In genomic region chr5:178117911-178118310, GRCh38 we compare ENCODE assay signal across 23 cellular contexts. TPM values are rescaled to one million over a fixed set of nuclear protein-coding genes. Genes with fewer than 3 reads are reported as not detected.
DNase-seq lines count a peak whose midpoint lies in the region; ATAC-seq, FAIRE-seq and TF ChIP-seq lines count a peak whose summit lies in the region.
"Had no signal": no experiment of that assay in that cellular context is flagged by ENCODE, and none has a peak within 500 bp of the region (broad histone marks: within the 10 kb centered on the region; RNA-seq: fewer than 3 reads in every experiment).

No MANE protein-coding gene starts in this region.

- H3K9me3 ChIP-seq in spleen, result no peaks in the 10 kb centered on the region
- H3K9me3 ChIP-seq: breast epithelium, thyroid gland had no signal

- H3K27me3 Mint-ChIP-seq in endothelial cell (ENCODE audit: unreplicated experiment), result peaks cover 21% of the 10 kb centered on the region
- no peaks in the 10 kb centered on the region for H3K27me3 Mint-ChIP-seq in activated T-cell treated with anti-CD3 and anti-CD28 coated beads, Interleukin-2, amount 50 U/mL, for 24 hours

- H3K36me3 Mint-ChIP-seq in endothelial cell (ENCODE audit: low read depth, unreplicated experiment), result peaks cover 13% of the 10 kb centered on the region
- H3K36me3 Mint-ChIP-seq in activated T-cell treated with anti-CD3 and anti-CD28 coated beads, Interleukin-2, amount 50 U/mL, for 24 hours (ENCODE audit: low read depth), result peaks cover 23% of the 10 kb centered on the region

- no peak for TF ChIP-seq CTCF in endothelial cell (IDR thresholded peaks at IDR 0.05; ENCODE audit: unreplicated experiment)
- no peak for TF ChIP-seq CTCF in spleen (IDR thresholded peaks at IDR 0.05 in 8 of 11, conservative IDR thresholded peaks at IDR 0.05 in 3 of 11)

- H3K27ac Mint-ChIP-seq in endothelial cell (ENCODE audit: unreplicated experiment), result peak overlapping the region; percentile 94
- H3K27ac Mint-ChIP-seq in activated T-cell treated with anti-CD3 and anti-CD28 coated beads, Interleukin-2, amount 50 U/mL, for 24 hours, result no peak overlapping the region

- H3K4me1 ChIP-seq in spleen, result peaks cover 63 to 98% (median 94%) of the 10 kb centered on the region in 6 donors

- no peaks in the 10 kb centered on the region for H3K9me3 Mint-ChIP-seq in endothelial cell (ENCODE audit: unreplicated experiment)
- no peaks in the 10 kb centered on the region for H3K9me3 Mint-ChIP-seq in activated T-cell treated with anti-CD3 and anti-CD28 coated beads, Interleukin-2, amount 50 U/mL, for 24 hours

- H3K4me1 Mint-ChIP-seq in endothelial cell (ENCODE audit: unreplicated experiment), result peaks cover 45% of the 10 kb centered on the region
- peaks cover 52% of the 10 kb centered on the region for H3K4me1 Mint-ChIP-seq in activated T-cell treated with anti-CD3 and anti-CD28 coated beads, Interleukin-2, amount 50 U/mL, for 24 hours (ENCODE audit: low read depth)

- peak overlapping the region in 5 of 8 donors; percentile 20 to 85 (median 68) for H3K27ac ChIP-seq in spleen
- H3K27ac ChIP-seq: GM23248, hepatocyte, thyroid gland had no signal

- ATAC-seq in HG03175 (IDR thresholded peaks at IDR 0.05; ENCODE audit: unreplicated experiment) (no peak), SK-N-SH treated with all-trans-retinoic acid at 6 μM for 48 hours (no peak), HG03280 (IDR thresholded peaks at IDR 0.05; ENCODE audit: unreplicated experiment) (no peak)

- intact Hi-C loops in spleen (cut with DNase I; ENCODE audit: low total_unique reads), result no loop called here

- FAIRE-seq in GM12892 (lab: Jason Lieb, UNC), result peak; percentile 60

- DNase-seq in GM12892 (ENCODE audit: insufficient read length) (no peak), NAMALWA (ENCODE audit: low spot score) (peak; percentile 84), endothelial cell (ENCODE audit: low spot score) (no peak), spleen (no peak)
- no peak for DNase-seq in activated T-cell treated with anti-CD3 and anti-CD28 coated beads, Interleukin-2, amount 50 U/mL, for 24 hours
- DNase-seq: activated CD4-positive, CD25-positive, alpha-beta regulatory T cell treated with anti-CD3 and anti-CD28 coated beads, Interleukin-2, amount 50 U/mL, for 72 hours; activated naive CD4-positive, alpha-beta T cell treated with Interleukin-2 at 50 U/mL for 16 hours; activated T-cell treated with anti-CD3 and anti-CD28 coated beads, Interleukin-2, amount 50 U/mL, for 48 hours; amniotic stem cell; cortex of kidney; GM23248; IMR-90; MG63; NCI-H1436 treated with DMSO at 0.1 percent for 48 hours; NCI-H524; stimulated activated naive CD4-positive, alpha-beta T cell; thyroid gland had no signal

- TF ChIP-seq POLR2A in GM12892 (IDR thresholded peaks at IDR 0.05; ENCODE audit: low read depth, low read length) (no peak), spleen (IDR thresholded peaks at IDR 0.05) (no peak)

- H3K4me3 ChIP-seq in spleen, result peak overlapping the region in 1 of 8 donors; percentile 48
- H3K4me3 ChIP-seq: breast epithelium, GM23248, hepatocyte, MG63, skin epidermis, thyroid gland had no signal

- H3K27me3 ChIP-seq in spleen (replicated peaks in 1 of 7), result peaks cover 0 to 93% (median 29%) of the 10 kb centered on the region in 7 donors
- H3K27me3 ChIP-seq: thyroid gland had no signal

- H3K36me3 ChIP-seq in spleen, result peaks cover 0 to 18% (median 0%) of the 10 kb centered on the region in 6 donors
- H3K36me3 ChIP-seq: breast epithelium, MG63, thyroid gland had no signal

- no peak overlapping the region for H3K4me3 Mint-ChIP-seq in endothelial cell (ENCODE audit: unreplicated experiment)
- no peak overlapping the region for H3K4me3 Mint-ChIP-seq in activated T-cell treated with anti-CD3 and anti-CD28 coated beads, Interleukin-2, amount 50 U/mL, for 24 hours

- 42 to 58% (median 52%) methylated on average over 7 to 9 of the region's 9 CpGs for whole genome bisulfite sequencing in spleen, 5 donors

TF ChIP-seq in SK-N-SH treated with all-trans-retinoic acid at 6 μM for 48 hours, 23 proteins besides CTCF, POLR2A, EP300 and RAD21:
- no peak for TF ChIP-seq TCF4 (CRISPR knock-in tag; IDR thresholded peaks at IDR 0.05; ENCODE audit: borderline replicate concordance)
- no peak for TF ChIP-seq BACH2 (CRISPR knock-in tag; IDR thresholded peaks at IDR 0.05; ENCODE audit: borderline replicate concordance)
- TF ChIP-seq TOX (CRISPR knock-in tag; IDR thresholded peaks at IDR 0.05; ENCODE audit: borderline replicate concordance), result no peak
- no peak for TF ChIP-seq SNAI2 (CRISPR knock-in tag; IDR thresholded peaks at IDR 0.05)
- no peak for TF ChIP-seq ESRRG (CRISPR knock-in tag; IDR thresholded peaks at IDR 0.05)
- TF ChIP-seq ZNF70 (CRISPR knock-in tag; IDR thresholded peaks at IDR 0.05), result no peak
- TF ChIP-seq ISL1 (CRISPR knock-in tag; IDR thresholded peaks at IDR 0.05), result no peak
- TF ChIP-seq ZC3H10 (CRISPR knock-in tag; IDR thresholded peaks at IDR 0.05), result no peak

RNA-seq across cellular contexts. Expression of gene N4BP3, which starts 4.6 kb away (rescaled TPM):
- polyA plus RNA-seq in GM12892 (2012; ENCODE audit: missing spikeins), result 3.5 TPM
- 107 TPM for total RNA-seq in endothelial cell (ENCODE audit: unreplicated experiment)
- total RNA-seq in spleen, result 1 to 10 TPM; 2.2 to 6.6 (median 4.1) TPM
- 1 to 10 TPM; 1.2 to 4.3 (median 2.2) TPM for polyA plus RNA-seq in spleen

RNA-seq across cellular contexts. Expression of gene RMND5B, which starts 12.9 kb away (rescaled TPM):
- 21.9 TPM for polyA plus RNA-seq in GM12892 (2012; ENCODE audit: missing spikeins)
- total RNA-seq in endothelial cell (ENCODE audit: unreplicated experiment) (70.4 TPM), spleen (10 to 100 TPM; 32.3 to 52.8 (median 36.3) TPM)
- 10 to 100 TPM; 22.2 to 37.9 (median 23.3) TPM for polyA plus RNA-seq in spleen

RNA-seq across cellular contexts. Expression of gene NHP2, which starts 35.8 kb away (rescaled TPM):
- polyA plus RNA-seq in GM12892 (2012; ENCODE audit: missing spikeins), result 162 TPM
- 84.7 TPM for total RNA-seq in endothelial cell (ENCODE audit: unreplicated experiment)
- total RNA-seq in spleen, result 100 to 1,000 TPM in 2 of 7 donors, 10 to 100 TPM in 5; 53.7 to 115 (median 81.5) TPM
- 100 to 1,000 TPM; 113 to 162 (median 153) TPM for polyA plus RNA-seq in spleen

Comparison
In these comparisons a context has a peak if more than half of its experiments do, and no peak if none do; other contexts are left out.
1. RNA of gene N4BP3, which starts 4.6 kb away (total RNA-seq): 107 TPM in endothelial cell (single experiment); 2.2 to 6.6 TPM in spleen; every median in the first group is over 10 times any median in the second.